1 cellular context compared by ENCODE assay signal in genomic region chr9:122144836-122145235, GRCh38.
TF ChIP-seq lines count a peak whose summit lies in the region.

No MANE protein-coding gene starts in this region.

TF ChIP-seq in HepG2, 621 proteins besides CTCF, POLR2A, EP300 and RAD21:
- TF ChIP-seq FOXA3 (CRISPR knock-in tag; IDR thresholded peaks at IDR 0.05): peak; percentile 68; the same call in 1 of the 2 replicates
- TF ChIP-seq SMC3 (IDR thresholded peaks at IDR 0.05; ENCODE audit: low read length): peak; percentile 55; the same call in 1 of the 2 replicates
- TF ChIP-seq STAG1 (CRISPR knock-in tag; IDR thresholded peaks at IDR 0.05): peak; percentile 54
- no peak for TF ChIP-seq FOXA1 (IDR thresholded peaks at IDR 0.05)
- TF ChIP-seq FOXA1 (CRISPR knock-in tag; IDR thresholded peaks at IDR 0.05): peak; percentile 68
- no peak for TF ChIP-seq ZNF292 (CRISPR knock-in tag; IDR thresholded peaks at IDR 0.05; ENCODE audit: borderline replicate concordance, low read depth)
TF ChIP-seq in HepG2: peak in this region for 4.
